ENCODE assay signal across 1 cellular context in genomic region chr7:21427861-21428641, GRCh38.
TF ChIP-seq lines count a peak whose summit lies in the region.

Gene SP4, plus strand, starts transcription at chr7:21428083. Its CDS starts 169 bp downstream, at chr7:21428252.

TF ChIP-seq in GM12878, 131 proteins besides CTCF, POLR2A, EP300 and RAD21 (continued from another document):
- TF ChIP-seq TCF12 (IDR thresholded peaks at IDR 0.05; ENCODE audit: low read depth, low read length) (0 out of 2 replicates have a peak, but pooled peaks have one; percentile 5), RELB (IDR thresholded peaks at IDR 0.05; ENCODE audit: low read depth) (0 out of 2 replicates have a peak, but pooled peaks have one; percentile 12), ZNF687 (IDR thresholded peaks at IDR 0.05) (no peak), NR2C1 (IDR thresholded peaks at IDR 0.05) (no peak), E2F4 (IDR thresholded peaks at IDR 0.05; ENCODE audit: low read depth, low read length) (no peak), EGR1 (IDR thresholded peaks at IDR 0.05; ENCODE audit: borderline replicate concordance in 1 of 2, low read depth in 2 of 2, low read length in 2 of 2) (peak in 1 of 2 experiments; percentile 59; a peak in 1 of 3 replicates), ZNF24 (IDR thresholded peaks at IDR 0.05) (no peak), GATAD2B (conservative IDR thresholded peaks at IDR 0.05; ENCODE audit: low read depth) (no peak), SPI1 (IDR thresholded peaks at IDR 0.05; ENCODE audit: borderline replicate concordance, insufficient read depth, low read depth, low read length) (no peak), YY1 (IDR thresholded peaks at IDR 0.05; ENCODE audit: low read depth, low read length) (peak; percentile 94), IRF4 (IDR thresholded peaks at IDR 0.05; ENCODE audit: low read depth, low read length) (no peak), RFX5 (IDR thresholded peaks at IDR 0.05; ENCODE audit: low read depth, low read length) (peak; percentile 8; the same call in 1 of the 2 replicates), SMAD1 (IDR thresholded peaks at IDR 0.05; ENCODE audit: low read depth, partially characterized antibody) (no peak), MLLT1 (IDR thresholded peaks at IDR 0.05) (0 out of 2 replicates have a peak, but pooled peaks have one; percentile 44), ATF3 (IDR thresholded peaks at IDR 0.05; ENCODE audit: borderline replicate concordance, extremely low read depth, low read depth, low read length) (no peak), E4F1 (IDR thresholded peaks at IDR 0.05; ENCODE audit: borderline replicate concordance, partially characterized antibody) (no peak), RUNX3 (IDR thresholded peaks at IDR 0.05; ENCODE audit: low read length) (0 out of 2 replicates have a peak, but pooled peaks have one; percentile 18), CBFB (IDR thresholded peaks at IDR 0.05; ENCODE audit: low read depth) (no peak), NR2F1 (conservative IDR thresholded peaks at IDR 0.05) (0 out of 2 replicates have a peak, but pooled peaks have one; percentile 8), BACH1 (IDR thresholded peaks at IDR 0.05; ENCODE audit: borderline replicate concordance) (peak; percentile 85), BHLHE40 (IDR thresholded peaks at IDR 0.05; ENCODE audit: borderline replicate concordance in 1 of 2, low read depth in 2 of 2, low read length in 1 of 2) (peak in 1 of 2 experiments; percentile 73; a peak in 2 of 4 replicates), POLR2AphosphoS2 (IDR thresholded peaks at IDR 0.05; ENCODE audit: low read depth, low read length) (peak; percentile 46; the same call in 1 of the 2 replicates), CREB1 (IDR thresholded peaks at IDR 0.05; ENCODE audit: low read depth) (0 out of 2 replicates have a peak, but pooled peaks have one; percentile 15), IKZF2 (IDR thresholded peaks at IDR 0.05) (no peak), ZNF384 (IDR thresholded peaks at IDR 0.05; ENCODE audit: borderline replicate concordance, low read depth, low read length) (no peak), KLF5 (IDR thresholded peaks at IDR 0.05; ENCODE audit: partially characterized antibody) (no peak), MTA2 (IDR thresholded peaks at IDR 0.05; ENCODE audit: low read depth) (peak; percentile 33; the same call in 1 of the 2 replicates), DPF2 (IDR thresholded peaks at IDR 0.05) (peak; percentile 97), PKNOX1 (IDR thresholded peaks at IDR 0.05) (peak; percentile 95), SMARCA5 (IDR thresholded peaks at IDR 0.05) (0 out of 2 replicates have a peak, but pooled peaks have one; percentile 40), POLR2AphosphoS5 (IDR thresholded peaks at IDR 0.05; ENCODE audit: low read length) (0 out of 2 replicates have a peak, but pooled peaks have one; percentile 40), NFIC (IDR thresholded peaks at IDR 0.05; ENCODE audit: low read depth, low read length) (no peak)
- TF ChIP-seq, protein P1, sequence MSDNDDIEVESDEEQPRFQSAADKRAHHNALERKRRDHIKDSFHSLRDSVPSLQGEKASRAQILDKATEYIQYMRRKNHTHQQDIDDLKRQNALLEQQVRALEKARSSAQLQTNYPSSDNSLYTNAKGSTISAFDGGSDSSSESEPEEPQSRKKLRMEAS (IDR thresholded peaks at IDR 0.05; ENCODE audit: low read depth, low read length): peak; percentile 6; the same call in 1 of the 2 replicates
- TF ChIP-seq, protein P2, sequence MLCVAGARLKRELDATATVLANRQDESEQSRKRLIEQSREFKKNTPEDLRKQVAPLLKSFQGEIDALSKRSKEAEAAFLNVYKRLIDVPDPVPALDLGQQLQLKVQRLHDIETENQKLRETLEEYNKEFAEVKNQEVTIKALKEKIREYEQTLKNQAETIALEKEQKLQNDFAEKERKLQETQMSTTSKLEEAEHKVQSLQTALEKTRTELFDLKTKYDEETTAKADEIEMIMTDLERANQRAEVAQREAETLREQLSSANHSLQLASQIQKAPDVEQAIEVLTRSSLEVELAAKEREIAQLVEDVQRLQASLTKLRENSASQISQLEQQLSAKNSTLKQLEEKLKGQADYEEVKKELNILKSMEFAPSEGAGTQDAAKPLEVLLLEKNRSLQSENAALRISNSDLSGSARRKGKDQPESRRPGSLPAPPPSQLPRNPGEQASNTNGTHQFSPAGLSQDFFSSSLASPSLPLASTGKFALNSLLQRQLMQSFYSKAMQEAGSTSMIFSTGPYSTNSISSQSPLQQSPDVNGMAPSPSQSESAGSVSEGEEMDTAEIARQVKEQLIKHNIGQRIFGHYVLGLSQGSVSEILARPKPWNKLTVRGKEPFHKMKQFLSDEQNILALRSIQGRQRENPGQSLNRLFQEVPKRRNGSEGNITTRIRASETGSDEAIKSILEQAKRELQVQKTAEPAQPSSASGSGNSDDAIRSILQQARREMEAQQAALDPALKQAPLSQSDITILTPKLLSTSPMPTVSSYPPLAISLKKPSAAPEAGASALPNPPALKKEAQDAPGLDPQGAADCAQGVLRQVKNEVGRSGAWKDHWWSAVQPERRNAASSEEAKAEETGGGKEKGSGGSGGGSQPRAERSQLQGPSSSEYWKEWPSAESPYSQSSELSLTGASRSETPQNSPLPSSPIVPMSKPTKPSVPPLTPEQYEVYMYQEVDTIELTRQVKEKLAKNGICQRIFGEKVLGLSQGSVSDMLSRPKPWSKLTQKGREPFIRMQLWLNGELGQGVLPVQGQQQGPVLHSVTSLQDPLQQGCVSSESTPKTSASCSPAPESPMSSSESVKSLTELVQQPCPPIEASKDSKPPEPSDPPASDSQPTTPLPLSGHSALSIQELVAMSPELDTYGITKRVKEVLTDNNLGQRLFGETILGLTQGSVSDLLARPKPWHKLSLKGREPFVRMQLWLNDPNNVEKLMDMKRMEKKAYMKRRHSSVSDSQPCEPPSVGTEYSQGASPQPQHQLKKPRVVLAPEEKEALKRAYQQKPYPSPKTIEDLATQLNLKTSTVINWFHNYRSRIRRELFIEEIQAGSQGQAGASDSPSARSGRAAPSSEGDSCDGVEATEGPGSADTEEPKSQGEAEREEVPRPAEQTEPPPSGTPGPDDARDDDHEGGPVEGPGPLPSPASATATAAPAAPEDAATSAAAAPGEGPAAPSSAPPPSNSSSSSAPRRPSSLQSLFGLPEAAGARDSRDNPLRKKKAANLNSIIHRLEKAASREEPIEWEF (IDR thresholded peaks at IDR 0.05; ENCODE audit: insufficient replicate concordance, low read depth, low read length): no peak
